Comparison of ENCODE assay signal across 1 cellular context in the genomic region with DNA sequence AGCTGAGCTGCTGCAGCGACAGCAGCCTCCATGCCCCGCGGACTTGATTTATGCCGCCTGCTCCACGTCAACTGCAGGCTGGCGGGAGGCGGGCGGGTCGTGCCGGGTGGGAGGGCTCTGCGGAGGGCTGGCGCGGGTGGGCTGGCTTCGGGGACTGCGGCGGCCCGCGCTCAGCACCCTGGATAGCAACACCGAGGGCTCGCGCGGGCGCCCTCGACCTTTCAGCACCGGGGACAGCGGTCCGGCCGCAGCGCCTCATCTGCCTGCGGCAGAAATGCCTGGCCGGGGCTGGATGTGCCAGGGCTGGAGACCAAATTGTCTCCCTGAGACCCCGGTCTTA.
A peak's percentile ranks its signal among the peaks of the same experiment; 100 is the strongest.
TF ChIP-seq lines count a peak whose summit lies in the region.

No MANE protein-coding gene starts in this region.

TF ChIP-seq in HepG2, 621 proteins besides CTCF, POLR2A, EP300 and RAD21 (continued from another document and continues in another):
- TF ChIP-seq, protein P1, sequence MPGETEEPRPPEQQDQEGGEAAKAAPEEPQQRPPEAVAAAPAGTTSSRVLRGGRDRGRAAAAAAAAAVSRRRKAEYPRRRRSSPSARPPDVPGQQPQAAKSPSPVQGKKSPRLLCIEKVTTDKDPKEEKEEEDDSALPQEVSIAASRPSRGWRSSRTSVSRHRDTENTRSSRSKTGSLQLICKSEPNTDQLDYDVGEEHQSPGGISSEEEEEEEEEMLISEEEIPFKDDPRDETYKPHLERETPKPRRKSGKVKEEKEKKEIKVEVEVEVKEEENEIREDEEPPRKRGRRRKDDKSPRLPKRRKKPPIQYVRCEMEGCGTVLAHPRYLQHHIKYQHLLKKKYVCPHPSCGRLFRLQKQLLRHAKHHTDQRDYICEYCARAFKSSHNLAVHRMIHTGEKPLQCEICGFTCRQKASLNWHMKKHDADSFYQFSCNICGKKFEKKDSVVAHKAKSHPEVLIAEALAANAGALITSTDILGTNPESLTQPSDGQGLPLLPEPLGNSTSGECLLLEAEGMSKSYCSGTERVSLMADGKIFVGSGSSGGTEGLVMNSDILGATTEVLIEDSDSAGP (CRISPR knock-in tag; IDR thresholded peaks at IDR 0.05; ENCODE audit: borderline replicate concordance) = peak; percentile 62
- peak; percentile 99; the same call in 1 of the 2 replicates for TF ChIP-seq DNMT3B (CRISPR knock-in tag; conservative IDR thresholded peaks at IDR 0.05)
- TF ChIP-seq HHEX (CRISPR knock-in tag; IDR thresholded peaks at IDR 0.05) = peak; percentile 36; the same call in 1 of the 2 replicates
- peak; percentile 97 for TF ChIP-seq MIER3 (CRISPR knock-in tag; IDR thresholded peaks at IDR 0.05; ENCODE audit: borderline replicate concordance)
- TF ChIP-seq RFX3 (CRISPR knock-in tag; IDR thresholded peaks at IDR 0.05) = peak; percentile 59; the same call in 1 of the 2 replicates
- TF ChIP-seq ZNF296 (CRISPR knock-in tag; conservative IDR thresholded peaks at IDR 0.05) = peak; percentile 98
- TF ChIP-seq FOXM1 (CRISPR knock-in tag; IDR thresholded peaks at IDR 0.05) = peak; percentile 96
- TF ChIP-seq TOE1 (CRISPR knock-in tag; IDR thresholded peaks at IDR 0.05) = peak; percentile 96; the same call in 1 of the 2 replicates
- TF ChIP-seq ZNF775 (CRISPR knock-in tag; IDR thresholded peaks at IDR 0.05; ENCODE audit: borderline replicate concordance) = 0 out of 2 replicates have a peak, but pooled peaks have one; percentile 72
- TF ChIP-seq ZNF577 (CRISPR knock-in tag; IDR thresholded peaks at IDR 0.05; ENCODE audit: borderline replicate concordance, low read depth) = peak; percentile 96; the same call in 1 of the 2 replicates
- TF ChIP-seq, protein P2, sequence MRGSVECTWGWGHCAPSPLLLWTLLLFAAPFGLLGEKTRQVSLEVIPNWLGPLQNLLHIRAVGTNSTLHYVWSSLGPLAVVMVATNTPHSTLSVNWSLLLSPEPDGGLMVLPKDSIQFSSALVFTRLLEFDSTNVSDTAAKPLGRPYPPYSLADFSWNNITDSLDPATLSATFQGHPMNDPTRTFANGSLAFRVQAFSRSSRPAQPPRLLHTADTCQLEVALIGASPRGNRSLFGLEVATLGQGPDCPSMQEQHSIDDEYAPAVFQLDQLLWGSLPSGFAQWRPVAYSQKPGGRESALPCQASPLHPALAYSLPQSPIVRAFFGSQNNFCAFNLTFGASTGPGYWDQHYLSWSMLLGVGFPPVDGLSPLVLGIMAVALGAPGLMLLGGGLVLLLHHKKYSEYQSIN (CRISPR knock-in tag; IDR thresholded peaks at IDR 0.05; ENCODE audit: borderline replicate concordance) = peak; percentile 97
- TF ChIP-seq, protein P3, sequence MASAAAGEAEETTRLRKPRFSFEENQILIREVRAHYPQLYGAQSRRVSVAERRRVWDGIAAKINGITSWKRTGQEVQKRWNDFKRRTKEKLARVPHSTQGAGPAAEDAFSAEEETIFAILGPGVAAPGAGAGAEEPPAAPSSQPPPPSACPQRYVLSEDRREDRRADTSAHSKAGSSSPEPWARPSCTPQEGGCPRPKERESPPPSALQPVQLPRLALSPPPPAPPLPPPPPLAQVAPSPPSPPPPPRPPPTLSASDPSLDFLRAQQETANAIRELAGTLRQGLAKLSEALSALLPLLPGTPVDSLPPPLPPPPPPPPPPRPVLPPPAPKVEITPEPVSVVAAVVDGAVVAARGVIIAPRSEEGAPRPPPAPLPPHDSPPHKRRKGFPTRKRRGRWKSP (CRISPR knock-in tag; IDR thresholded peaks at IDR 0.05) = peak; percentile 92
- peak; percentile 92 for TF ChIP-seq SPEN (CRISPR knock-in tag; IDR thresholded peaks at IDR 0.05; ENCODE audit: low read depth)
- peak; percentile 99 for TF ChIP-seq MED13 (CRISPR knock-in tag; IDR thresholded peaks at IDR 0.05)
- TF ChIP-seq ZNF446 (CRISPR knock-in tag; IDR thresholded peaks at IDR 0.05) = peak; percentile 98
- TF ChIP-seq, protein P4, sequence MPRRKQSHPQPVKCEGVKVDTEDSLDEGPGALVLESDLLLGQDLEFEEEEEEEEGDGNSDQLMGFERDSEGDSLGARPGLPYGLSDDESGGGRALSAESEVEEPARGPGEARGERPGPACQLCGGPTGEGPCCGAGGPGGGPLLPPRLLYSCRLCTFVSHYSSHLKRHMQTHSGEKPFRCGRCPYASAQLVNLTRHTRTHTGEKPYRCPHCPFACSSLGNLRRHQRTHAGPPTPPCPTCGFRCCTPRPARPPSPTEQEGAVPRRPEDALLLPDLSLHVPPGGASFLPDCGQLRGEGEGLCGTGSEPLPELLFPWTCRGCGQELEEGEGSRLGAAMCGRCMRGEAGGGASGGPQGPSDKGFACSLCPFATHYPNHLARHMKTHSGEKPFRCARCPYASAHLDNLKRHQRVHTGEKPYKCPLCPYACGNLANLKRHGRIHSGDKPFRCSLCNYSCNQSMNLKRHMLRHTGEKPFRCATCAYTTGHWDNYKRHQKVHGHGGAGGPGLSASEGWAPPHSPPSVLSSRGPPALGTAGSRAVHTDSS (CRISPR knock-in tag; conservative IDR thresholded peaks at IDR 0.05) = no peak
- TF ChIP-seq, protein P5, sequence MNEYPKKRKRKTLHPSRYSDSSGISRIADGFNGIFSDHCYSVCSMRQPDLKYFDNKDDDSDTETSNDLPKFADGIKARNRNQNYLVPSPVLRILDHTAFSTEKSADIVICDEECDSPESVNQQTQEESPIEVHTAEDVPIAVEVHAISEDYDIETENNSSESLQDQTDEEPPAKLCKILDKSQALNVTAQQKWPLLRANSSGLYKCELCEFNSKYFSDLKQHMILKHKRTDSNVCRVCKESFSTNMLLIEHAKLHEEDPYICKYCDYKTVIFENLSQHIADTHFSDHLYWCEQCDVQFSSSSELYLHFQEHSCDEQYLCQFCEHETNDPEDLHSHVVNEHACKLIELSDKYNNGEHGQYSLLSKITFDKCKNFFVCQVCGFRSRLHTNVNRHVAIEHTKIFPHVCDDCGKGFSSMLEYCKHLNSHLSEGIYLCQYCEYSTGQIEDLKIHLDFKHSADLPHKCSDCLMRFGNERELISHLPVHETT (CRISPR knock-in tag; conservative IDR thresholded peaks at IDR 0.05) = peak; percentile 98
- TF ChIP-seq DMAP1 (CRISPR knock-in tag; IDR thresholded peaks at IDR 0.05) = peak; percentile 79; the same call in 1 of the 2 replicates
- peak; percentile 86; the same call in 1 of the 2 replicates for TF ChIP-seq ZNF570 (CRISPR knock-in tag; IDR thresholded peaks at IDR 0.05; ENCODE audit: borderline replicate concordance)
- peak; percentile 89 for TF ChIP-seq ZNF263 (CRISPR knock-in tag; IDR thresholded peaks at IDR 0.05)
- TF ChIP-seq, protein P6, sequence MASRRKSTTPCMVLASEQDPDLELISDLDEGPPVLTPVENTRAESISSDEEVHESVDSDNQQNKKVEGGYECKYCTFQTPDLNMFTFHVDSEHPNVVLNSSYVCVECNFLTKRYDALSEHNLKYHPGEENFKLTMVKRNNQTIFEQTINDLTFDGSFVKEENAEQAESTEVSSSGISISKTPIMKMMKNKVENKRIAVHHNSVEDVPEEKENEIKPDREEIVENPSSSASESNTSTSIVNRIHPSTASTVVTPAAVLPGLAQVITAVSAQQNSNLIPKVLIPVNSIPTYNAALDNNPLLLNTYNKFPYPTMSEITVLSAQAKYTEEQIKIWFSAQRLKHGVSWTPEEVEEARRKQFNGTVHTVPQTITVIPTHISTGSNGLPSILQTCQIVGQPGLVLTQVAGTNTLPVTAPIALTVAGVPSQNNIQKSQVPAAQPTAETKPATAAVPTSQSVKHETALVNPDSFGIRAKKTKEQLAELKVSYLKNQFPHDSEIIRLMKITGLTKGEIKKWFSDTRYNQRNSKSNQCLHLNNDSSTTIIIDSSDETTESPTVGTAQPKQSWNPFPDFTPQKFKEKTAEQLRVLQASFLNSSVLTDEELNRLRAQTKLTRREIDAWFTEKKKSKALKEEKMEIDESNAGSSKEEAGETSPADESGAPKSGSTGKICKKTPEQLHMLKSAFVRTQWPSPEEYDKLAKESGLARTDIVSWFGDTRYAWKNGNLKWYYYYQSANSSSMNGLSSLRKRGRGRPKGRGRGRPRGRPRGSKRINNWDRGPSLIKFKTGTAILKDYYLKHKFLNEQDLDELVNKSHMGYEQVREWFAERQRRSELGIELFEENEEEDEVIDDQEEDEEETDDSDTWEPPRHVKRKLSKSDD (CRISPR knock-in tag; IDR thresholded peaks at IDR 0.05; ENCODE audit: low read depth) = peak; percentile 97
- TF ChIP-seq RELA (CRISPR knock-in tag; IDR thresholded peaks at IDR 0.05) = peak; percentile 95
- peak; percentile 91; the same call in 1 of the 2 replicates for TF ChIP-seq ZNF839 (CRISPR knock-in tag; IDR thresholded peaks at IDR 0.05; ENCODE audit: borderline replicate concordance)
- peak; percentile 100 for TF ChIP-seq ZNF749 (CRISPR knock-in tag; IDR thresholded peaks at IDR 0.05; ENCODE audit: borderline replicate concordance)
- no peak for TF ChIP-seq U2AF1 (optimal IDR thresholded peaks at IDR 0.05; ENCODE audit: low read depth, low read length)
- peak; percentile 99 for TF ChIP-seq JARID2 (CRISPR knock-in tag; IDR thresholded peaks at IDR 0.05; ENCODE audit: insufficient replicate concordance)
- peak; percentile 82 for TF ChIP-seq ONECUT2 (CRISPR knock-in tag; IDR thresholded peaks at IDR 0.05)
- TF ChIP-seq, protein P7, sequence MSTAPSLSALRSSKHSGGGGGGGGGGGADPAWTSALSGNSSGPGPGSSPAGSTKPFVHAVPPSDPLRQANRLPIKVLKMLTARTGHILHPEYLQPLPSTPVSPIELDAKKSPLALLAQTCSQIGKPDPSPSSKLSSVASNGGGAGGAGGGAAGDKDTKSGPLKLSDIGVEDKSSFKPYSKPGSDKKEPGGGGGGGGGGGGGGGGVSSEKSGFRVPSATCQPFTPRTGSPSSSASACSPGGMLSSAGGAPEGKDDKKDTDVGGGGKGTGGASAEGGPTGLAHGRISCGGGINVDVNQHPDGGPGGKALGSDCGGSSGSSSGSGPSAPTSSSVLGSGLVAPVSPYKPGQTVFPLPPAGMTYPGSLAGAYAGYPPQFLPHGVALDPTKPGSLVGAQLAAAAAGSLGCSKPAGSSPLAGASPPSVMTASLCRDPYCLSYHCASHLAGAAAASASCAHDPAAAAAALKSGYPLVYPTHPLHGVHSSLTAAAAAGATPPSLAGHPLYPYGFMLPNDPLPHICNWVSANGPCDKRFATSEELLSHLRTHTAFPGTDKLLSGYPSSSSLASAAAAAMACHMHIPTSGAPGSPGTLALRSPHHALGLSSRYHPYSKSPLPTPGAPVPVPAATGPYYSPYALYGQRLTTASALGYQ (CRISPR knock-in tag; IDR thresholded peaks at IDR 0.05) = peak; percentile 91
- TF ChIP-seq, protein P8, sequence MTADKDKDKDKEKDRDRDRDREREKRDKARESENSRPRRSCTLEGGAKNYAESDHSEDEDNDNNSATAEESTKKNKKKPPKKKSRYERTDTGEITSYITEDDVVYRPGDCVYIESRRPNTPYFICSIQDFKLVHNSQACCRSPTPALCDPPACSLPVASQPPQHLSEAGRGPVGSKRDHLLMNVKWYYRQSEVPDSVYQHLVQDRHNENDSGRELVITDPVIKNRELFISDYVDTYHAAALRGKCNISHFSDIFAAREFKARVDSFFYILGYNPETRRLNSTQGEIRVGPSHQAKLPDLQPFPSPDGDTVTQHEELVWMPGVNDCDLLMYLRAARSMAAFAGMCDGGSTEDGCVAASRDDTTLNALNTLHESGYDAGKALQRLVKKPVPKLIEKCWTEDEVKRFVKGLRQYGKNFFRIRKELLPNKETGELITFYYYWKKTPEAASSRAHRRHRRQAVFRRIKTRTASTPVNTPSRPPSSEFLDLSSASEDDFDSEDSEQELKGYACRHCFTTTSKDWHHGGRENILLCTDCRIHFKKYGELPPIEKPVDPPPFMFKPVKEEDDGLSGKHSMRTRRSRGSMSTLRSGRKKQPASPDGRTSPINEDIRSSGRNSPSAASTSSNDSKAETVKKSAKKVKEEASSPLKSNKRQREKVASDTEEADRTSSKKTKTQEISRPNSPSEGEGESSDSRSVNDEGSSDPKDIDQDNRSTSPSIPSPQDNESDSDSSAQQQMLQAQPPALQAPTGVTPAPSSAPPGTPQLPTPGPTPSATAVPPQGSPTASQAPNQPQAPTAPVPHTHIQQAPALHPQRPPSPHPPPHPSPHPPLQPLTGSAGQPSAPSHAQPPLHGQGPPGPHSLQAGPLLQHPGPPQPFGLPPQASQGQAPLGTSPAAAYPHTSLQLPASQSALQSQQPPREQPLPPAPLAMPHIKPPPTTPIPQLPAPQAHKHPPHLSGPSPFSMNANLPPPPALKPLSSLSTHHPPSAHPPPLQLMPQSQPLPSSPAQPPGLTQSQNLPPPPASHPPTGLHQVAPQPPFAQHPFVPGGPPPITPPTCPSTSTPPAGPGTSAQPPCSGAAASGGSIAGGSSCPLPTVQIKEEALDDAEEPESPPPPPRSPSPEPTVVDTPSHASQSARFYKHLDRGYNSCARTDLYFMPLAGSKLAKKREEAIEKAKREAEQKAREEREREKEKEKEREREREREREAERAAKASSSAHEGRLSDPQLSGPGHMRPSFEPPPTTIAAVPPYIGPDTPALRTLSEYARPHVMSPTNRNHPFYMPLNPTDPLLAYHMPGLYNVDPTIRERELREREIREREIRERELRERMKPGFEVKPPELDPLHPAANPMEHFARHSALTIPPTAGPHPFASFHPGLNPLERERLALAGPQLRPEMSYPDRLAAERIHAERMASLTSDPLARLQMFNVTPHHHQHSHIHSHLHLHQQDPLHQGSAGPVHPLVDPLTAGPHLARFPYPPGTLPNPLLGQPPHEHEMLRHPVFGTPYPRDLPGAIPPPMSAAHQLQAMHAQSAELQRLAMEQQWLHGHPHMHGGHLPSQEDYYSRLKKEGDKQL (CRISPR knock-in tag; IDR thresholded peaks at IDR 0.05; ENCODE audit: low read depth) = peak; percentile 84
- TF ChIP-seq ZIK1 (CRISPR knock-in tag; IDR thresholded peaks at IDR 0.05; ENCODE audit: borderline replicate concordance, low read depth) = peak; percentile 99
- TF ChIP-seq ESRRA (CRISPR knock-in tag; IDR thresholded peaks at IDR 0.05; ENCODE audit: low read depth) = peak; percentile 88
- peak; percentile 98 for TF ChIP-seq ZSCAN30 (CRISPR knock-in tag; IDR thresholded peaks at IDR 0.05)
- peak; percentile 97 for TF ChIP-seq ZBTB7B (CRISPR knock-in tag; IDR thresholded peaks at IDR 0.05)
- peak; percentile 65 for TF ChIP-seq PHF5A (CRISPR knock-in tag; IDR thresholded peaks at IDR 0.05; ENCODE audit: low read depth, unreplicated experiment)
- peak; percentile 90 for TF ChIP-seq ARNTL (CRISPR knock-in tag; IDR thresholded peaks at IDR 0.05)
- TF ChIP-seq, protein P9, sequence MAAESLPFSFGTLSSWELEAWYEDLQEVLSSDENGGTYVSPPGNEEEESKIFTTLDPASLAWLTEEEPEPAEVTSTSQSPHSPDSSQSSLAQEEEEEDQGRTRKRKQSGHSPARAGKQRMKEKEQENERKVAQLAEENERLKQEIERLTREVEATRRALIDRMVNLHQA (CRISPR knock-in tag; IDR thresholded peaks at IDR 0.05) = peak; percentile 93; the same call in 1 of the 2 replicates
- no peak for TF ChIP-seq TAF15 (IDR thresholded peaks at IDR 0.05; ENCODE audit: low read depth, low read length, poor library complexity, severe bottlenecking)
- TF ChIP-seq, protein P10, sequence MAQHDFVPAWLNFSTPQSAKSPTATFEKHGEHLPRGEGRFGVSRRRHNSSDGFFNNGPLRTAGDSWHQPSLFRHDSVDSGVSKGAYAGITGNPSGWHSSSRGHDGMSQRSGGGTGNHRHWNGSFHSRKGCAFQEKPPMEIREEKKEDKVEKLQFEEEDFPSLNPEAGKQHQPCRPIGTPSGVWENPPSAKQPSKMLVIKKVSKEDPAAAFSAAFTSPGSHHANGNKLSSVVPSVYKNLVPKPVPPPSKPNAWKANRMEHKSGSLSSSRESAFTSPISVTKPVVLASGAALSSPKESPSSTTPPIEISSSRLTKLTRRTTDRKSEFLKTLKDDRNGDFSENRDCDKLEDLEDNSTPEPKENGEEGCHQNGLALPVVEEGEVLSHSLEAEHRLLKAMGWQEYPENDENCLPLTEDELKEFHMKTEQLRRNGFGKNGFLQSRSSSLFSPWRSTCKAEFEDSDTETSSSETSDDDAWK (CRISPR knock-in tag; IDR thresholded peaks at IDR 0.05) = no peak
- TF ChIP-seq, protein P11, sequence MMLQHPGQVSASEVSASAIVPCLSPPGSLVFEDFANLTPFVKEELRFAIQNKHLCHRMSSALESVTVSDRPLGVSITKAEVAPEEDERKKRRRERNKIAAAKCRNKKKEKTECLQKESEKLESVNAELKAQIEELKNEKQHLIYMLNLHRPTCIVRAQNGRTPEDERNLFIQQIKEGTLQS (CRISPR knock-in tag; IDR thresholded peaks at IDR 0.05) = peak; percentile 98
